Comparison of ENCODE assay signal across 18 cellular contexts in genomic region chr13:110635405-110636002, GRCh38.
"Had no signal": no experiment of that assay in that cellular context is flagged by ENCODE, and none has a peak within 500 bp of the region (broad histone marks: within the 10 kb centered on the region; RNA-seq: fewer than 3 reads in every experiment).

No MANE protein-coding gene starts in this region.

- H3K4me1 ChIP-seq: neural progenitor cell had no signal

- H3K36me3 Mint-ChIP-seq: natural killer cell had no signal

- H3K9me3 ChIP-seq: esophagus squamous epithelium, gastroesophageal sphincter, ovary, tibial artery had no signal

- H3K4me1 Mint-ChIP-seq: mesothelial cell of epicardium, natural killer cell, neural progenitor cell had no signal

- H3K36me3 ChIP-seq: neural progenitor cell, ovary had no signal

- DNase-seq: effector memory CD8-positive, alpha-beta T cell; esophagus squamous epithelium; foreskin fibroblast; glutamatergic neuron; islet precursor cell; natural killer cell; nucleus accumbens; stimulated activated CD4-positive, alpha-beta T cell treated with anti-CD3 and anti-CD28 coated beads, Interleukin-2, amount 100 ng/mL, for 48 hours; stimulated activated naive CD4-positive, alpha-beta T cell treated with Interleukin-2 at 50 U/mL for 16 hours; tibial artery had no signal

- H3K9me3 Mint-ChIP-seq: dendritic cell treated with granulocyte-macrophage colony-stimulating factor and Interleukin-4, amounts not matched to agents 40 ng/mL and 50 ng/mL, for 4 days; effector memory CD8-positive, alpha-beta T cell; natural killer cell; neural progenitor cell had no signal

- H3K9ac ChIP-seq: neural progenitor cell had no signal

- ATAC-seq: effector memory CD8-positive, alpha-beta T cell; gastroesophageal sphincter; natural killer cell; right cardiac atrium had no signal

- H3K27ac ChIP-seq: esophagus squamous epithelium, gastroesophageal sphincter, neural progenitor cell, ovary, tibial artery had no signal

- H3K27me3 ChIP-seq: esophagus squamous epithelium, gastroesophageal sphincter, neural progenitor cell, ovary, tibial artery had no signal

- H3K4me3 Mint-ChIP-seq: dendritic cell treated with granulocyte-macrophage colony-stimulating factor and Interleukin-4, amounts not matched to agents 40 ng/mL and 50 ng/mL, for 4 days; effector memory CD8-positive, alpha-beta T cell; mesothelial cell of epicardium; natural killer cell; neural progenitor cell had no signal

- H3K27ac Mint-ChIP-seq: dendritic cell treated with granulocyte-macrophage colony-stimulating factor and Interleukin-4, amounts not matched to agents 40 ng/mL and 50 ng/mL, for 4 days; mesothelial cell of epicardium; natural killer cell; neural progenitor cell had no signal

- H3K4me3 ChIP-seq: esophagus squamous epithelium, gastroesophageal sphincter, neural progenitor cell, ovary, smooth muscle cell, tibial artery had no signal

- H3K27me3 Mint-ChIP-seq: dendritic cell treated with granulocyte-macrophage colony-stimulating factor and Interleukin-4, amounts not matched to agents 40 ng/mL and 50 ng/mL, for 4 days; effector memory CD8-positive, alpha-beta T cell; progenitor cell of endocrine pancreas had no signal
